Comparison of ENCODE assay signal across 21 cellular contexts in the genomic region with DNA sequence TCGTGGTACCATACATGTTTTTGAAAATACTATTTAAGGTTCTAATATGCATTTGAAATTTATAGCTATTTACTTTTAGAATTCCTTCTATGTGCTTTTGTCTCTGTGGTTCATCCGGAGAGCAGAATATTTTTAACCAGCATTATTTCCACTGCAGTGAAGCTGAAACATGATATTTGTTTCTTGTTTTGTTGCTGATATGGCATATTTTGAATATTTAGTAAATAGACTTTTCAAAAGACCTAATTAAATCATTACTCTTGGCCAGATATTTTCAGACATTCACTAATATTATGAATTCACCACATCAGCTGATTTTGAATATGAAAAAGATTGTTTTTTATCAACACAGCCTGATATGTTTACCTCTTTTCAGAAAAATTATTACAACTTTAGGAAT.
DNase-seq lines count a peak whose midpoint lies in the region; ATAC-seq, FAIRE-seq and TF ChIP-seq lines count a peak whose summit lies in the region.
"Had no signal": no experiment of that assay in that cellular context is flagged by ENCODE, and none has a peak within 500 bp of the region (broad histone marks: within the 10 kb centered on the region; RNA-seq: fewer than 3 reads in every experiment).

No MANE protein-coding gene starts in this region.

- DNase-seq in HepG2 (ENCODE audit: low spot score) (no peak), right lobe of liver (no peak), adipocyte (ENCODE audit: low read depth) (no peak), pancreas (no peak), amygdala (lab: John Stamatoyannopoulos, UW) (no peak), AML-193 (lab: John Stamatoyannopoulos, UW) (no peak)
- DNase-seq: CD4-positive, alpha-beta T cell; CD8-positive, alpha-beta memory T cell; DMS 273 treated with DMSO at 0.1 percent for 48 hours; DMS79; EL; GDM1; H9 had no signal

- no TSS peak for BruUV-seq in HepG2 (replicated peaks; lab: Mats Ljungman, UMichigan)

- no peak for ATAC-seq in HepG2
- ATAC-seq in right lobe of liver: no peak
- no peak for ATAC-seq in pancreas
- no peak for ATAC-seq in HG02678 (IDR thresholded peaks at IDR 0.05; ENCODE audit: unreplicated experiment)
- ATAC-seq: GM12878, GM23338, HCT116 had no signal

- H3K9me3 ChIP-seq in HepG2 (ENCODE audit: low read length): no peaks in the 10 kb centered on the region
- H3K9me3 ChIP-seq in right lobe of liver: no peaks in the 10 kb centered on the region
- H3K9me3 ChIP-seq in adipocyte (ENCODE audit: control insufficient read depth, low read length): no peaks in the 10 kb centered on the region
- H3K9me3 ChIP-seq in pancreas: no peaks in the 10 kb centered on the region
- H3K9me3 ChIP-seq: BLaER1 treated with 17β-estradiol and CSF1 and Interleukin-3, amounts not matched to agents 10 nM and 100 nM had no signal

- TF ChIP-seq CTCF in HepG2 (CRISPR knock-in tag; IDR thresholded peaks at IDR 0.05): no peak
- TF ChIP-seq CTCF in right lobe of liver (IDR thresholded peaks at IDR 0.05): no peak
- TF ChIP-seq CTCF in pancreas (IDR thresholded peaks at IDR 0.05): no peak

- CTCF ChIA-PET in HepG2 (lab: Yijun Ruan, JAX; ENCODE audit: low intra/inter-chr PET ratio, low total read pairs): no interaction called here

- H3K27ac ChIP-seq in HepG2 (ENCODE audit: extremely low read length, insufficient read depth, low read length) (no peak overlapping the region), right lobe of liver (no peak overlapping the region), pancreas (no peak overlapping the region)
- H3K27ac ChIP-seq: 22Rv1; BLaER1 treated with 17β-estradiol and CSF1 and Interleukin-3, amounts not matched to agents 10 nM and 100 nM had no signal

- H3K36me3 ChIP-seq in HepG2 (replicated peaks in 1 of 2; ENCODE audit: control insufficient read depth in 1 of 2, insufficient read depth in 2 of 2, low read length in 2 of 2) (no peaks in the 10 kb centered on the region), right lobe of liver (no peaks in the 10 kb centered on the region), adipocyte (ENCODE audit: control insufficient read depth, insufficient read depth, low read length, severe bottlenecking) (peaks cover 6% of the 10 kb centered on the region), pancreas (no peaks in the 10 kb centered on the region)
- H3K36me3 ChIP-seq: BLaER1 treated with 17β-estradiol and CSF1 and Interleukin-3, amounts not matched to agents 10 nM and 100 nM had no signal

- in situ Hi-C loops in HepG2 (cut with HindIII; ENCODE audit: extremely low pct_ligation_motif_present, low pct_unique_long_range_greater_than_20kb): no loop called here

- no peak for TF ChIP-seq POLR2A in HepG2 (IDR thresholded peaks at IDR 0.05; ENCODE audit: insufficient read depth in 1 of 2, low read depth in 2 of 2, low read length in 2 of 2)
- no peak for TF ChIP-seq POLR2A in right lobe of liver (IDR thresholded peaks at IDR 0.05)

- H3K4me3 ChIP-seq in HepG2 (replicated peaks in 1 of 3; ENCODE audit: insufficient read depth in 1 of 3, low read depth in 2 of 3, low read length in 3 of 3) (no peak overlapping the region), right lobe of liver (no peak overlapping the region), adipocyte (ENCODE audit: low read length) (peak overlapping the region; percentile 32), pancreas (no peak overlapping the region)
- H3K4me3 ChIP-seq: BLaER1 treated with 17β-estradiol and CSF1 and Interleukin-3, amounts not matched to agents 10 nM and 100 nM; GM12878; GM23338 had no signal

- no peak overlapping the region for H2AFZ ChIP-seq in HepG2 (ENCODE audit: low read length)
- H2AFZ ChIP-seq: GM23338 had no signal

- POLR2A ChIA-PET in HepG2 (lab: Yijun Ruan, JAX): no interaction called here

- H3K4me1 ChIP-seq in HepG2 (ENCODE audit: insufficient read depth, low read length): no peaks in the 10 kb centered on the region
- H3K4me1 ChIP-seq in right lobe of liver: no peaks in the 10 kb centered on the region
- peaks cover 26% of the 10 kb centered on the region for H3K4me1 ChIP-seq in adipocyte (ENCODE audit: control insufficient read depth, insufficient read depth, low read length)
- no peaks in the 10 kb centered on the region for H3K4me1 ChIP-seq in pancreas
- H3K4me1 ChIP-seq: BLaER1 treated with 17β-estradiol and CSF1 and Interleukin-3, amounts not matched to agents 10 nM and 100 nM had no signal

- H3K9ac ChIP-seq in HepG2 (ENCODE audit: insufficient read depth, low read depth, low read length): no peak overlapping the region
- peak overlapping the region; percentile 41 for H3K9ac ChIP-seq in adipocyte (ENCODE audit: low read length)
- H3K9ac ChIP-seq: BLaER1 treated with 17β-estradiol and CSF1 and Interleukin-3, amounts not matched to agents 10 nM and 100 nM had no signal

- no peak overlapping the region for H3K4me2 ChIP-seq in HepG2 (ENCODE audit: low read depth, low read length)
- H3K4me2 ChIP-seq: BLaER1 treated with 17β-estradiol and CSF1 and Interleukin-3, amounts not matched to agents 10 nM and 100 nM; GM23338 had no signal

- no peaks in the 10 kb centered on the region for H3K27me3 ChIP-seq in HepG2 (ENCODE audit: control insufficient read depth in 1 of 2, insufficient read depth in 2 of 2, low read length in 2 of 2)
- no peaks in the 10 kb centered on the region for H3K27me3 ChIP-seq in right lobe of liver
- H3K27me3 ChIP-seq in adipocyte (replicated peaks; ENCODE audit: control insufficient read depth, insufficient read depth, low read length): no peaks in the 10 kb centered on the region
- H3K27me3 ChIP-seq in pancreas: no peaks in the 10 kb centered on the region
- H3K27me3 ChIP-seq: BLaER1 treated with 17β-estradiol and CSF1 and Interleukin-3, amounts not matched to agents 10 nM and 100 nM had no signal

- H4K20me1 ChIP-seq in HepG2 (ENCODE audit: insufficient read depth, low read length): no peaks in the 10 kb centered on the region
- H4K20me1 ChIP-seq: BLaER1 treated with 17β-estradiol and CSF1 and Interleukin-3, amounts not matched to agents 10 nM and 100 nM had no signal

- no peak for FAIRE-seq in HepG2 (lab: Jason Lieb, UNC)
- FAIRE-seq in pancreas (lab: Jason Lieb, UNC): peak; percentile 39
- FAIRE-seq: D721Med, GM12878, GM19239 had no signal

- H3K79me2 ChIP-seq in HepG2 (ENCODE audit: insufficient read depth, low read length): no peaks in the 10 kb centered on the region

- WGBS in HepG2 (ENCODE audit: low lambda C conversion rate): 50% methylated on average over 2 of the region's 2 CpGs
- WGBS in right lobe of liver (ENCODE audit: insufficient coverage, low coverage, low lambda C conversion rate, missing lambda C conversion rate): 61% methylated on average over 2 of the region's 2 CpGs
- 55 to 62% methylated on average over 2 of the region's 2 CpGs for whole genome bisulfite sequencing in pancreas, 2 donors

- TF ChIP-seq EP300 in HepG2 (IDR thresholded peaks at IDR 0.05; ENCODE audit: low read depth in 2 of 2, low read length in 2 of 2) (no peak), HepG2 (CRISPR knock-in tag; IDR thresholded peaks at IDR 0.05; ENCODE audit: borderline replicate concordance) (no peak)

- intact Hi-C loops in HepG2 (cut with micrococcal nuclease; ENCODE audit: unreplicated experiment): no loop called here
- intact Hi-C loops in right lobe of liver (cut with DNase I): no loop called here
- intact Hi-C loops in pancreas (cut with DNase I): no loop called here

- TF ChIP-seq RAD21 in HepG2 (CRISPR knock-in tag; IDR thresholded peaks at IDR 0.05): no peak

TF ChIP-seq in HepG2, 621 proteins besides CTCF, POLR2A, EP300 and RAD21:
- TF ChIP-seq RXRA (CRISPR knock-in tag; IDR thresholded peaks at IDR 0.05) (no peak), MAFK (conservative IDR thresholded peaks at IDR 0.05 in 1 of 2, IDR thresholded peaks at IDR 0.05 in 1 of 2; ENCODE audit: low read length in 2 of 2) (peak; percentile 70 to 82), KLF15 (CRISPR knock-in tag; IDR thresholded peaks at IDR 0.05; ENCODE audit: borderline replicate concordance) (no peak), MAFF (IDR thresholded peaks at IDR 0.05; ENCODE audit: low read depth, low read length) (peak; percentile 74; the same call in 1 of the 2 replicates)
- TF ChIP-seq, protein P1, sequence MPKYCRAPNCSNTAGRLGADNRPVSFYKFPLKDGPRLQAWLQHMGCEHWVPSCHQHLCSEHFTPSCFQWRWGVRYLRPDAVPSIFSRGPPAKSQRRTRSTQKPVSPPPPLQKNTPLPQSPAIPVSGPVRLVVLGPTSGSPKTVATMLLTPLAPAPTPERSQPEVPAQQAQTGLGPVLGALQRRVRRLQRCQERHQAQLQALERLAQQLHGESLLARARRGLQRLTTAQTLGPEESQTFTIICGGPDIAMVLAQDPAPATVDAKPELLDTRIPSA (CRISPR knock-in tag; IDR thresholded peaks at IDR 0.05; ENCODE audit: borderline replicate concordance): no peak
